Comparison of ENCODE assay signal across 19 cellular contexts in genomic region chr3:140292154-140292553, GRCh38.
DNase-seq lines count a peak whose midpoint lies in the region; ATAC-seq and TF ChIP-seq lines count a peak whose summit lies in the region.
"Had no signal": no experiment of that assay in that cellular context is flagged by ENCODE, and none has a peak within 500 bp of the region (broad histone marks: within the 10 kb centered on the region; RNA-seq: fewer than 3 reads in every experiment).

No MANE protein-coding gene starts in this region.

- H3K27ac ChIP-seq in brain microvascular endothelial cell = peak overlapping the region; percentile 47
- no peak overlapping the region for H3K27ac ChIP-seq in aorta (ENCODE audit: low read depth in 1 of 2, low read length in 2 of 2)
- H3K27ac ChIP-seq: sigmoid colon, SK-N-MC, testis had no signal

- H3K36me3 ChIP-seq in brain microvascular endothelial cell (replicated peaks) (no peaks in the 10 kb centered on the region), skeletal muscle satellite cell (ENCODE audit: insufficient read depth, low read length) (no peaks in the 10 kb centered on the region), aorta (ENCODE audit: control insufficient read depth in 1 of 2, insufficient read depth in 2 of 2, low read length in 1 of 2) (no peaks in the 10 kb centered on the region)
- H3K36me3 ChIP-seq: sigmoid colon had no signal

- no peak for ATAC-seq in GM18868 (IDR thresholded peaks at IDR 0.05; ENCODE audit: unreplicated experiment)
- ATAC-seq in aorta (ENCODE audit: low FRiP score) = no peak

- in situ Hi-C loops in brain microvascular endothelial cell (cut with HindIII; ENCODE audit: low pct_ligation_motif_present, low sequenced_read_pairs) = no loop called here

- no peak for TF ChIP-seq CTCF in brain microvascular endothelial cell (IDR thresholded peaks at IDR 0.05; ENCODE audit: low read depth, low read length, missing control alignments)
- no peak for TF ChIP-seq CTCF in foreskin fibroblast (IDR thresholded peaks at IDR 0.05; ENCODE audit: low read depth, low read length)

- H3K9ac ChIP-seq in skeletal muscle satellite cell (ENCODE audit: low read depth, low read length) = peak overlapping the region; percentile 56

- H3K4me3 ChIP-seq in brain microvascular endothelial cell (ENCODE audit: low read depth, low read length) = no peak overlapping the region
- H3K4me3 ChIP-seq in foreskin fibroblast (ENCODE audit: low read depth in 1 of 2, low read length in 2 of 2) = no peak overlapping the region
- no peak overlapping the region for H3K4me3 ChIP-seq in skeletal muscle satellite cell (ENCODE audit: low read length)
- no peak overlapping the region for H3K4me3 ChIP-seq in aorta (ENCODE audit: low read length in 2 of 2)
- H3K4me3 ChIP-seq: sigmoid colon, SK-N-MC, testis had no signal

- H3K27me3 ChIP-seq in brain microvascular endothelial cell (replicated peaks) (no peaks in the 10 kb centered on the region), skeletal muscle satellite cell (ENCODE audit: control insufficient read depth, insufficient read depth, low read length) (no peaks in the 10 kb centered on the region), aorta (ENCODE audit: control insufficient read depth in 1 of 2, insufficient read depth in 2 of 2, low read length in 1 of 2) (no peaks in the 10 kb centered on the region)
- H3K27me3 ChIP-seq: sigmoid colon, testis had no signal

- H3K4me1 ChIP-seq in skeletal muscle satellite cell (ENCODE audit: control insufficient read depth, insufficient read depth, low read length) = peaks cover 30% of the 10 kb centered on the region
- H3K4me1 ChIP-seq in aorta (ENCODE audit: control insufficient read depth in 1 of 2, insufficient read depth in 2 of 2, low read length in 2 of 2) = no peaks in the 10 kb centered on the region
- H3K4me1 ChIP-seq: sigmoid colon had no signal

- 80 to 87% methylated on average over 2 of the region's 2 CpGs for WGBS in aorta, 2 donors

- H3K9me3 ChIP-seq in skeletal muscle satellite cell (replicated peaks; ENCODE audit: low read length) = no peaks in the 10 kb centered on the region
- H3K9me3 ChIP-seq in aorta (ENCODE audit: control insufficient read depth, low read length) = no peaks in the 10 kb centered on the region
- H3K9me3 ChIP-seq: sigmoid colon, testis had no signal

- DNase-seq in HS-5 (ENCODE audit: low read depth) (peak; percentile 11), brain microvascular endothelial cell (peak; percentile 28), foreskin fibroblast (peak; percentile 33 to 70), iPS-NIHi11 (ENCODE audit: low spot score) (no peak), NCI-H1092 treated with DMSO at 0.1 percent for 48 hours (lab: John Stamatoyannopoulos, UW) (no peak), aorta (no peak)
- DNase-seq: activated CD4-positive, alpha-beta T cell treated with anti-CD3 and anti-CD28 coated beads for 4 hours; erythroblast; GDM1; NCI-H2107; NCI-H526; sigmoid colon; stimulated activated CD4-positive, alpha-beta T cell treated with anti-CD3 and anti-CD28 coated beads, Interleukin-4, amount 100 ng/mL, for 4 hours; stimulated activated CD8-positive, alpha-beta memory T cell treated with anti-CD3 and anti-CD28 coated beads, Interleukin-4, amount 100 ng/mL, for 48 hours; T-helper 9 cell had no signal

- intact Hi-C loops in aorta (cut with DNase I) = no loop called here

- H3K4me2 ChIP-seq in skeletal muscle satellite cell (ENCODE audit: low read length) = peak overlapping the region; percentile 1

Comparison
In these comparisons a context has a peak if more than half of its experiments do, and no peak if none do; other contexts are left out.
1. DNase-seq: peak in HS-5 (single experiment), brain microvascular endothelial cell (single experiment) and foreskin fibroblast (2 of 2); none in iPS-NIHi11 (single experiment), NCI-H1092 treated with DMSO at 0.1 percent for 48 hours (single experiment) and aorta (0 of 2).